In the genomic region with DNA sequence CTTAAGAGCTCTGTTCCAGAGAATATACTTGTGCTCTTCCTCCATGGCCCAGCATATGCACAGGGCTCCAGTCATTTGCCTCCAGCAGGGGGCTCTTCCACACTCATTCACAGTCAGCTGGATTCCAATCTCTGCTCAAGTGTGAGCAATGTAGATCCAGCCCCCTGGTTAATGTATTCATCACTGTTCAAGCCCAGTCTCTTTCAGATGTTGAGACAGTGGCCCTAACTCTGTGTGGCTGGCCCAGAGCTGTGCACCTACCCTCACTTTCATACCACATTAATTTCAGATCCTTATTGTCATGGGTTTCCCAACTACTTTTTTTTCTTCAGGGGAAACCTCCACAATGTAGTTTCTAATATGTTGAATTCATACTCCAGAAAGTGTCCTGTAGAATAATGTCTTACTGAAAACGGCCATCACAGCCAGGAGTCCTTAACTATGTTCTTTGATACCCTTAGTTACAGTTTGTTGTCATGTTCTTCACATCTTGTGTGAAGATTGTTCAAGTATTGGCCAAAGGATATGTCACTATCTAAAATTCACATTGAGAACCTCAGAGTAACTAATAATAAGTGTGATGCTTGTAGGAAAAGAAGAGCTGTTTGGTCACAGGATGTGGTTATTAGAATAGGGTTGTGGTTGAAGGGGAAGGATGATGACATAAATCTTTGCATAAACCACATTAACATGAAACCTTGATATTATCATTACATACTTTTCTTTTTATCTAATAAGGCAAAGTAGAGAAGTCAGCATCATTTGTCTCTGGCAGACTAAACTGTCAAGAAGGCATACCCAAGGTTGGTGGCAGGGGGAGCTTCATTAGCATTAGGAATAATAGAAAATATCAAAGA, we compare ENCODE assay signal across 7 cellular contexts. TPM values are rescaled to one million over a fixed set of nuclear protein-coding genes. Genes with fewer than 3 reads are reported as not detected.
DNase-seq lines count a peak whose midpoint lies in the region; ATAC-seq and TF ChIP-seq lines count a peak whose summit lies in the region.

No MANE protein-coding gene starts in this region.

- H3K4me3 ChIP-seq in fibroblast of mammary gland (ENCODE audit: control insufficient read depth, low read depth, low read length): no peak overlapping the region
- H3K4me3 ChIP-seq in psoas muscle: no peak overlapping the region

- H3K36me3 ChIP-seq in psoas muscle (ENCODE audit: insufficient read depth in 1 of 2, low read depth in 1 of 2): no peaks in the 10 kb centered on the region

- DNase-seq in H4 (ENCODE audit: low spot score) (peak; percentile 38), fibroblast of mammary gland (ENCODE audit: low read depth) (peak; percentile 66), psoas muscle (peak in 1 of 2 donors; percentile 57), COR-L47 (lab: John Stamatoyannopoulos, UW) (no peak)
- peak; percentile 32 for DNase-seq in activated CD4-positive, alpha-beta T cell treated with anti-CD3 and anti-CD28 coated beads, Interleukin-2, amount 50 U/mL, for 1 hour

- ATAC-seq in GM18499 (IDR thresholded peaks at IDR 0.05; ENCODE audit: insufficient read depth, unreplicated experiment) (peak; percentile 61), psoas muscle (peak in 2 of 4 donors; percentile 51 to 67)

- intact Hi-C loops in psoas muscle (cut with DNase I): no loop called here

- H3K9me3 ChIP-seq in psoas muscle: no peaks in the 10 kb centered on the region

- TF ChIP-seq CTCF in LNCAP (IDR thresholded peaks at IDR 0.05) (peak; percentile 42; the same call in 1 of the 2 replicates), fibroblast of mammary gland (conservative IDR thresholded peaks at IDR 0.05; ENCODE audit: control insufficient read depth, insufficient read depth, low read depth, low read length) (peak; percentile 62), psoas muscle (IDR thresholded peaks at IDR 0.05) (peak; percentile 6)

- no peak overlapping the region for H3K27ac ChIP-seq in psoas muscle

- H3K27me3 ChIP-seq in psoas muscle (ENCODE audit: insufficient read depth in 3 of 3, low read length in 2 of 3): no peaks in the 10 kb centered on the region

- WGBS in psoas muscle, 3 donors: 0 to 41% (median 0%) methylated on average over 1 of the region's 1 CpG

- no peaks in the 10 kb centered on the region for H3K4me1 ChIP-seq in psoas muscle

RNA-seq across cellular contexts. Expression of gene HLA-DQA1, which starts 14.4 kb away (rescaled TPM):
- total RNA-seq in H4 (2014; rRNA removed; shearing (Covaris generic)): not detected in 2 replicates
- 1 to 10 TPM; 1.3 to 7.8 (median 6.2) TPM for total RNA-seq in psoas muscle
- 1 to 10 TPM; 5.9 to 7.8 (median 5.9) TPM for polyA plus RNA-seq in psoas muscle

RNA-seq across cellular contexts. Expression of gene HLA-DRB1, which starts 33.1 kb away (rescaled TPM):
- 0.95 and 1.4 TPM in 2 replicates for total RNA-seq in H4 (2014; rRNA removed; shearing (Covaris generic))
- 10 to 100 TPM; 16.9 to 49.4 (median 29.8) TPM for total RNA-seq in psoas muscle
- 10 to 100 TPM; 13.2 to 32.6 (median 20.5) TPM for polyA plus RNA-seq in psoas muscle

RNA-seq across cellular contexts. Expression of gene HLA-DQB1, which starts 43.7 kb away (rescaled TPM):
- not detected in 2 replicates for total RNA-seq in H4 (2014; rRNA removed; shearing (Covaris generic))
- 1 to 10 TPM; 2.9 to 5.4 (median 4.2) TPM for total RNA-seq in psoas muscle
- 10 to 100 TPM in 1 of 3 donors, 1 to 10 TPM in 2; 8.2 to 10.8 (median 8.6) TPM for polyA plus RNA-seq in psoas muscle

Comparison
In these comparisons a context has a peak if more than half of its experiments do, and no peak if none do; other contexts are left out.
1. CTCF ChIP-seq: peak in every context shown above with its lines; median percentile 62 in fibroblast of mammary gland; 42 in LNCAP; 6 in psoas muscle.